1 cellular context compared by ENCODE assay signal in the genomic region with DNA sequence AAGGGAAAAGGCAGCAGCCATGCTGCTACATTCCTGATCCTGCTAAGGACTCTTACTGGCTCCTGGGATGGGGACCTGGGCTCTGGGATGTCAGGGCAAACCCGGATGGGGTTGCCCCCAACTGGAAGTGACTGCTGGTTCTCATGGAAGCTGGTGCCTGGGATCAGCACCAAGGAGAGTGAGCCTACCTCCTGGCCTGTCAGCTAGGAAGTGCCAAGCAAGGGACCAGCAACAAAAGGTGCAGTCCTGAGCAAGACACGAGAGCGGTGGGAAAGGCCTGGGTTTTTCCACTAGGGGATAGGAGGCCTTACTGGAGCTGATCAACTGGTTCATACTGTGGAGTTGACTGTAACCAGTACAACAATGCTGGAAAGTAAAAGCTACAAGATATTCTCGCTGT.
TF ChIP-seq lines count a peak whose summit lies in the region.

No MANE protein-coding gene starts in this region.

TF ChIP-seq in IMR-90, 13 proteins besides CTCF, POLR2A, EP300 and RAD21:
- TF ChIP-seq CEBPB (IDR thresholded peaks at IDR 0.05; ENCODE audit: low read depth, low read length) = no peak
- TF ChIP-seq, protein P1, sequence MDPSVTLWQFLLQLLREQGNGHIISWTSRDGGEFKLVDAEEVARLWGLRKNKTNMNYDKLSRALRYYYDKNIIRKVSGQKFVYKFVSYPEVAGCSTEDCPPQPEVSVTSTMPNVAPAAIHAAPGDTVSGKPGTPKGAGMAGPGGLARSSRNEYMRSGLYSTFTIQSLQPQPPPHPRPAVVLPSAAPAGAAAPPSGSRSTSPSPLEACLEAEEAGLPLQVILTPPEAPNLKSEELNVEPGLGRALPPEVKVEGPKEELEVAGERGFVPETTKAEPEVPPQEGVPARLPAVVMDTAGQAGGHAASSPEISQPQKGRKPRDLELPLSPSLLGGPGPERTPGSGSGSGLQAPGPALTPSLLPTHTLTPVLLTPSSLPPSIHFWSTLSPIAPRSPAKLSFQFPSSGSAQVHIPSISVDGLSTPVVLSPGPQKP (IDR thresholded peaks at IDR 0.05; ENCODE audit: borderline replicate concordance, low read depth, low read length) = no peak
- TF ChIP-seq RCOR1 (IDR thresholded peaks at IDR 0.05; ENCODE audit: insufficient replicate concordance, low read length) = no peak
- TF ChIP-seq, protein P2, sequence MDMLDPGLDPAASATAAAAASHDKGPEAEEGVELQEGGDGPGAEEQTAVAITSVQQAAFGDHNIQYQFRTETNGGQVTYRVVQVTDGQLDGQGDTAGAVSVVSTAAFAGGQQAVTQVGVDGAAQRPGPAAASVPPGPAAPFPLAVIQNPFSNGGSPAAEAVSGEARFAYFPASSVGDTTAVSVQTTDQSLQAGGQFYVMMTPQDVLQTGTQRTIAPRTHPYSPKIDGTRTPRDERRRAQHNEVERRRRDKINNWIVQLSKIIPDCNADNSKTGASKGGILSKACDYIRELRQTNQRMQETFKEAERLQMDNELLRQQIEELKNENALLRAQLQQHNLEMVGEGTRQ (IDR thresholded peaks at IDR 0.05; ENCODE audit: low read depth, low read length) = no peak
- TF ChIP-seq MXI1 (IDR thresholded peaks at IDR 0.05; ENCODE audit: borderline replicate concordance, low read depth, low read length) = no peak
- TF ChIP-seq NFE2L2 (IDR thresholded peaks at IDR 0.05; ENCODE audit: low read depth, low read length) = no peak
- no peak for TF ChIP-seq FOS (IDR thresholded peaks at IDR 0.05; ENCODE audit: low read depth, low read length)
- TF ChIP-seq MAZ (IDR thresholded peaks at IDR 0.05; ENCODE audit: borderline replicate concordance, low read depth, low read length) = no peak
- TF ChIP-seq BHLHE40 (IDR thresholded peaks at IDR 0.05; ENCODE audit: low read depth, low read length) = no peak
- TF ChIP-seq MAFK (IDR thresholded peaks at IDR 0.05; ENCODE audit: low read depth, low read length) = no peak
- TF ChIP-seq CHD1 (IDR thresholded peaks at IDR 0.05; ENCODE audit: low read depth, low read length) = no peak
- no peak for TF ChIP-seq RFX5 (IDR thresholded peaks at IDR 0.05; ENCODE audit: low read depth, low read length)
- no peak for TF ChIP-seq SMC3 (IDR thresholded peaks at IDR 0.05; ENCODE audit: low read depth, low read length)
